ENCODE assay signal across 25 cellular contexts in genomic region chr22:43512279-43512678, GRCh38.
"Had no signal": no experiment of that assay in that cellular context is flagged by ENCODE, and none has a peak within 500 bp of the region (broad histone marks: within the 10 kb centered on the region; RNA-seq: fewer than 3 reads in every experiment).

No MANE protein-coding gene starts in this region.

- H3K27ac ChIP-seq: ascending aorta, esophagus squamous epithelium, gastroesophageal sphincter had no signal

- DNase-seq: activated CD4-positive, alpha-beta memory T cell treated with anti-CD3 and anti-CD28 coated beads for 36 hours; activated CD4-positive, alpha-beta T cell treated with anti-CD3 and anti-CD28 coated beads for 36 hours; activated CD4-positive, alpha-beta T cell treated with anti-CD3 and anti-CD28 coated beads, Interleukin-2, amount 10 ng/mL, durations not matched to agents 24 days and 14 days; activated CD4-positive, CD25-positive, alpha-beta regulatory T cell; activated CD4-positive, CD25-positive, alpha-beta regulatory T cell treated with anti-CD3 and anti-CD28 coated beads, Interleukin-2, amount 50 U/mL, for 72 hours; activated CD8-positive, alpha-beta memory T cell treated with anti-CD3 and anti-CD28 coated beads, Interleukin-2, amount 50 U/mL, for 48 hours; activated CD8-positive, alpha-beta T cell treated with anti-CD3 and anti-CD28 coated beads, Interleukin-2, amount 10 ng/mL, durations not matched to agents 7 days and 5 days; activated gamma-delta T cell; activated naive CD4-positive, alpha-beta T cell; activated naive CD4-positive, alpha-beta T cell treated with anti-CD3 and anti-CD28 coated beads, Interleukin-2, amount 10 ng/mL, durations not matched to agents 7 days and 5 days; activated naive CD8-positive, alpha-beta T cell treated with anti-CD3 and anti-CD28 coated beads, Interleukin-2, amount 10 ng/mL, durations not matched to agents 7 days and 5 days; activated T-cell treated with anti-CD3 and anti-CD28 coated beads for 4 hours; activated T-cell treated with anti-CD3 and anti-CD28 coated beads, Interleukin-2, amount 50 U/mL, for 24 hours; activated T-cell treated with anti-CD3 and anti-CD28 coated beads, Interleukin-2, amount 50 U/mL, for 72 hours; cortex of kidney; dermis blood vessel endothelial cell; effector CD4-positive, alpha-beta T cell; effector memory CD8-positive, alpha-beta T cell; esophagus squamous epithelium; foreskin melanocyte; T-helper 2 cell had no signal

- ATAC-seq: activated CD4-positive, alpha-beta T cell treated with anti-CD3 and anti-CD28 coated beads for 36 hours; activated CD8-positive, alpha-beta T cell treated with anti-CD3 and anti-CD28 coated beads, Interleukin-2, amount 10 ng/mL, durations not matched to agents 7 days and 5 days; activated naive CD4-positive, alpha-beta T cell treated with anti-CD3 and anti-CD28 coated beads, Interleukin-2, amount 50 U/mL, for 72 hours; activated T-cell treated with anti-CD3 and anti-CD28 coated beads, Interleukin-2, amount 50 U/mL, for 72 hours; effector memory CD8-positive, alpha-beta T cell; gastroesophageal sphincter had no signal

- H3K4me1 ChIP-seq: ascending aorta, esophagus squamous epithelium, gastroesophageal sphincter had no signal

- H3K4me3 ChIP-seq: ascending aorta, esophagus squamous epithelium, gastroesophageal sphincter had no signal

- FAIRE-seq: colon had no signal

- H3K36me3 ChIP-seq: ascending aorta, esophagus squamous epithelium, gastroesophageal sphincter had no signal

- H3K9me3 ChIP-seq: ascending aorta, esophagus squamous epithelium, gastroesophageal sphincter had no signal

- H3K27me3 ChIP-seq: ascending aorta had no signal
